20 cellular contexts compared by ENCODE assay signal in genomic region chr5:41751867-41752266, GRCh38.
"Had no signal": no experiment of that assay in that cellular context is flagged by ENCODE, and none has a peak within 500 bp of the region (broad histone marks: within the 10 kb centered on the region; RNA-seq: fewer than 3 reads in every experiment).

No MANE protein-coding gene starts in this region.

- H3K27ac ChIP-seq: body of pancreas, lower lobe of right lung, sigmoid colon, spleen, tibial artery had no signal

- H3K4me1 Mint-ChIP-seq: nephron progenitor cell had no signal

- H3K4me3 ChIP-seq: body of pancreas, lower lobe of right lung, sigmoid colon, spleen, tibial artery had no signal

- H3K36me3 ChIP-seq: lower lobe of right lung had no signal

- H3K27me3 ChIP-seq: body of pancreas, sigmoid colon, spleen, tibial artery had no signal

- H3K27me3 Mint-ChIP-seq: activated CD8-positive, alpha-beta T cell treated with anti-CD3 and anti-CD28 coated beads for 36 hours; activated naive CD4-positive, alpha-beta T cell treated with anti-CD3 and anti-CD28 coated beads, Interleukin-2, amount 50 U/mL, for 24 hours; effector memory CD8-positive, alpha-beta T cell; stimulated activated naive B cell treated with anti-CD40 and anti-IgM and Interleukin-4, amounts not matched to agents 10 μg/mL and 1 μg/mL and 100 μg/mL, for 72 hours had no signal

- H3K27ac Mint-ChIP-seq: activated CD8-positive, alpha-beta T cell treated with anti-CD3 and anti-CD28 coated beads for 36 hours; activated naive CD4-positive, alpha-beta T cell treated with anti-CD3 and anti-CD28 coated beads, Interleukin-2, amount 50 U/mL, for 24 hours; effector memory CD8-positive, alpha-beta T cell; nephron progenitor cell; stimulated activated naive B cell treated with anti-CD40 and anti-IgM and Interleukin-4, amounts not matched to agents 10 μg/mL and 1 μg/mL and 100 μg/mL, for 72 hours had no signal

- DNase-seq: activated CD4-positive, alpha-beta T cell treated with anti-CD3 and anti-CD28 coated beads for 48 hours; activated CD4-positive, CD25-positive, alpha-beta regulatory T cell; activated CD8-positive, alpha-beta T cell treated with anti-CD3 and anti-CD28 coated beads for 36 hours; activated effector memory CD4-positive, alpha-beta T cell treated with anti-CD3 and anti-CD28 coated beads, Interleukin-2, amount 50 U/mL, for 16 hours; activated T-cell treated with anti-CD3 and anti-CD28 coated beads, Interleukin-2, amount 50 U/mL, for 4 hours; amygdala; body of pancreas; dermis blood vessel endothelial cell; effector memory CD8-positive, alpha-beta T cell; left cardiac atrium; lower lobe of right lung; nephron progenitor cell; nucleus accumbens; sigmoid colon; spleen; stimulated activated CD4-positive, alpha-beta T cell treated with anti-CD3 and anti-CD28 coated beads, Interleukin-4, amount 100 ng/mL, for 4 hours; stimulated activated naive B cell treated with anti-CD40 and anti-IgM and Interleukin-4, amounts not matched to agents 10 μg/mL and 1 μg/mL and 100 μg/mL, for 72 hours; SW 1271; tibial artery had no signal

- H3K4me3 Mint-ChIP-seq: activated CD8-positive, alpha-beta T cell treated with anti-CD3 and anti-CD28 coated beads for 36 hours; activated naive CD4-positive, alpha-beta T cell treated with anti-CD3 and anti-CD28 coated beads, Interleukin-2, amount 50 U/mL, for 24 hours; activated T-cell treated with anti-CD3 and anti-CD28 coated beads, Interleukin-2, amount 50 U/mL, for 4 hours; effector memory CD8-positive, alpha-beta T cell; nephron progenitor cell; stimulated activated naive B cell treated with anti-CD40 and anti-IgM and Interleukin-4, amounts not matched to agents 10 μg/mL and 1 μg/mL and 100 μg/mL, for 72 hours had no signal

- H3K9me3 Mint-ChIP-seq: activated CD8-positive, alpha-beta T cell treated with anti-CD3 and anti-CD28 coated beads for 36 hours; activated naive CD4-positive, alpha-beta T cell treated with anti-CD3 and anti-CD28 coated beads, Interleukin-2, amount 50 U/mL, for 24 hours; activated T-cell treated with anti-CD3 and anti-CD28 coated beads, Interleukin-2, amount 50 U/mL, for 4 hours; effector memory CD8-positive, alpha-beta T cell; nephron progenitor cell; stimulated activated naive B cell treated with anti-CD40 and anti-IgM and Interleukin-4, amounts not matched to agents 10 μg/mL and 1 μg/mL and 100 μg/mL, for 72 hours had no signal

- ATAC-seq: activated CD8-positive, alpha-beta T cell treated with anti-CD3 and anti-CD28 coated beads for 36 hours; body of pancreas; effector memory CD8-positive, alpha-beta T cell; left cardiac atrium; lower lobe of right lung; stimulated activated naive B cell treated with anti-CD40 and anti-IgM and Interleukin-4, amounts not matched to agents 10 μg/mL and 1 μg/mL and 100 μg/mL, for 72 hours had no signal

- H3K9me3 ChIP-seq: body of pancreas, lower lobe of right lung, sigmoid colon, spleen, tibial artery had no signal

- H3K4me1 ChIP-seq: body of pancreas had no signal
